In genomic region chr11:118171274-118172062, GRCh38 we compare ENCODE assay signal across 8 cellular contexts. TPM values are rescaled to one million over a fixed set of nuclear protein-coding genes. Genes with fewer than 3 reads are reported as not detected.
DNase-seq lines count a peak whose midpoint lies in the region; ATAC-seq and TF ChIP-seq lines count a peak whose summit lies in the region.

No MANE protein-coding gene starts in this region.

- ATAC-seq in HG02678 (IDR thresholded peaks at IDR 0.05; ENCODE audit: unreplicated experiment), result no peak

- no peak overlapping the region for H3K4me3 ChIP-seq in HFF-Myc (replicated peaks; ENCODE audit: low read depth, low read length)

- no peak for TF ChIP-seq POLR2A in erythroblast (IDR thresholded peaks at IDR 0.05; ENCODE audit: low read length)

- DNase-seq in CD1c-positive myeloid dendritic cell (ENCODE audit: extremely low spot score) (peak; percentile 81), HFF-Myc (ENCODE audit: extremely low read depth, low read depth) (no peak), NOMO-1 treated with dmso at 0.1 percent for 144 hours (lab: John Stamatoyannopoulos, UW; ENCODE audit: unreplicated experiment) (peak; percentile 17), erythroblast (lab: John Stamatoyannopoulos, UW) (peak; percentile 41 to 69), mucosa of gallbladder (ENCODE audit: low spot score) (peak; percentile 77)
- peak; percentile 87 for DNase-seq in activated CD8-positive, alpha-beta memory T cell treated with anti-CD3 and anti-CD28 coated beads, Interleukin-2, amount 50 U/mL, for 48 hours
- DNase-seq in stimulated activated CD8-positive, alpha-beta memory T cell treated with anti-CD3 and anti-CD28 coated beads, Interleukin-4, amount 100 ng/mL, for 48 hours, result peak; percentile 84

- peak; percentile 90 for TF ChIP-seq CTCF in HFF-Myc (IDR thresholded peaks at IDR 0.05; ENCODE audit: low read depth, low read length, missing control alignments)

RNA-seq across cellular contexts. Expression of gene SCN2B, which starts 5.0 kb away (rescaled TPM):
- total RNA-seq in mucosa of gallbladder, result 0.69 TPM

RNA-seq across cellular contexts. Expression of gene SCN4B, which starts 18.8 kb away (rescaled TPM):
- 3.5 TPM for total RNA-seq in mucosa of gallbladder

RNA-seq across cellular contexts. Expression of gene JAML, which starts 53.3 kb away (rescaled TPM):
- total RNA-seq in mucosa of gallbladder, result 12.9 TPM
